Comparison of ENCODE assay signal across 28 cellular contexts in the genomic region with DNA sequence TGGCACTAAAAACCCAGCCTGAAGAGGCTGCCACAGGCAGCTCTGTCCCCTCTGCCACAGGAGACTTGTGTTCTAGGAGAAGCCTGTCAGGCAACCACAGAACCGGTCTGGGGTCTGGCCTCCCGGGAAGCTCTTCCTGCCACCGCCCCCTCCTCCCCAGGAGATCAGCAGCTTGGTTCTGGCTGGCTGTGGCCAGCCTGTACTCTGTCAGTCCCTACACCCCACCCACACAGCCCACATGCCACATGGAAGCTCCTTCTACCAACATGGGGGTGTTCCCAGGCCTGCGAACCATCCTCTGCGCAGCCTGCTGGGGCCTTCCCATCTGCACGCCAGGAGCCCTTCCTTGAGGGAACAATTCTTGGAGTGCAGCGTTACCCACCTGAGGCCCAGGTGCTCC. TPM values are rescaled to one million over a fixed set of nuclear protein-coding genes. Genes with fewer than 3 reads are reported as not detected.
"Had no signal": no experiment of that assay in that cellular context is flagged by ENCODE, and none has a peak within 500 bp of the region (broad histone marks: within the 10 kb centered on the region; RNA-seq: fewer than 3 reads in every experiment).

No MANE protein-coding gene starts in this region.

- H3K36me3 ChIP-seq: ascending aorta, WERI-Rb-1 had no signal

- ATAC-seq: activated CD8-positive, alpha-beta T cell treated with anti-CD3 and anti-CD28 coated beads for 36 hours; Panc1 had no signal

- H3K27me3 ChIP-seq: ascending aorta, cardiac muscle cell, SJCRH30 had no signal

- H3K9ac ChIP-seq: KMS-11 had no signal

- H3K4me2 ChIP-seq: KMS-11 had no signal

- DNase-seq: activated CD4-positive, alpha-beta T cell treated with anti-CD3 and anti-CD28 coated beads for 1 hour; activated CD4-positive, alpha-beta T cell treated with anti-CD3 and anti-CD28 coated beads, Interleukin-2, amount 10 ng/mL, durations not matched to agents 24 days and 14 days; activated CD4-positive, alpha-beta T cell treated with anti-CD3 and anti-CD28 coated beads, Interleukin-2, amount 50 U/mL, for 4 hours; activated CD4-positive, CD25-positive, alpha-beta regulatory T cell; activated CD8-positive, alpha-beta T cell treated with anti-CD3 and anti-CD28 coated beads for 36 hours; activated gamma-delta T cell; activated naive CD4-positive, alpha-beta T cell treated with Interleukin-2 at 50 U/mL for 16 hours; activated naive CD8-positive, alpha-beta T cell treated with anti-CD3 and anti-CD28 coated beads, Interleukin-2, amount 10 ng/mL, durations not matched to agents 7 days and 5 days; activated T-cell treated with anti-CD3 and anti-CD28 coated beads, Interleukin-2, amount 50 U/mL, for 24 hours; NCI-H1092 treated with DMSO at 0.1 percent for 48 hours; NCI-H1417; NCI-H187 treated with DMSO at 0.1 percent for 48 hours; NCI-H2171; NCI-H510A; NCI-H69; SHP77; SJCRH30; T1000; WERI-Rb-1 had no signal

- H3K9me3 ChIP-seq: ascending aorta, SJCRH30 had no signal

- H3K4me1 ChIP-seq: ascending aorta, SJCRH30 had no signal

- H3K4me3 ChIP-seq: ascending aorta, cardiac muscle cell, SJCRH30, SK-N-MC had no signal

- H3K27ac ChIP-seq: ascending aorta, cardiac muscle cell, KMS-11, SJCRH30, SK-N-MC, WERI-Rb-1 had no signal

RNA-seq across cellular contexts. Expression of a gene that starts 24.1 kb away (rescaled TPM):
- total RNA-seq: activated CD8-positive, alpha-beta memory T cell treated with anti-CD3 and anti-CD28 coated beads for 36 hours; activated naive CD8-positive, alpha-beta T cell treated with anti-CD3 and anti-CD28 coated beads, Interleukin-2, amount 10 ng/mL, durations not matched to agents 7 days and 5 days; ascending aorta; LHCN-M2; RPMI7951; T-helper 1 cell treated with Interleukin-12 subunit alpha and Interleukin-12 subunit beta and Interleukin-4 antibody, amounts not matched to agents 30 ng/mL and 1 ng/mL, for 36 hours had no signal
